Comparison of ENCODE assay signal across 1 cellular context in genomic region chr19:19461306-19461670, GRCh38.
TF ChIP-seq lines count a peak whose summit lies in the region.

No MANE protein-coding gene starts in this region.

TF ChIP-seq in GM12878, 131 proteins besides CTCF, POLR2A, EP300 and RAD21:
- no peak for TF ChIP-seq WRNIP1 (IDR thresholded peaks at IDR 0.05; ENCODE audit: borderline replicate concordance, low read depth, low read length)
